Comparison of ENCODE assay signal across 23 cellular contexts in the genomic region with DNA sequence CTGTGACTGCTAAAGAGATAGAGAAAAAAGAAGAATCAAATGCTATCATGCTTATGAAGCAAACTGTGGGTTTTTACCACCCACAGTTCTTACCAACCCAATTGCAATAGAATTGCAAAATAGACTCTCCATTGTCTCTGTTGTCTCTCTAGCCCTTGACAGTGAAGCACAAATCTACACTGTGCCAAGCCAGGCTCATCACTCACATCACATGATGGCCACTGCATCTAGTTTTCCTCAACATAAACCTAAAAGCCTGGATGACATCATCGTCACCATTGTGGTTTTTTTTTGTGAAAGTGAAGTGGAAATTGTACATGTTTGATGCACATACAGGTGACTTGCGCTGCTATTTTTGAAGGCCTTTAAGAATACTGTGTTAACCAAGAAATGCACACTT. TPM values are rescaled to one million over a fixed set of nuclear protein-coding genes. Genes with fewer than 3 reads are reported as not detected.
A peak's percentile ranks its signal among the peaks of the same experiment; 100 is the strongest.
DNase-seq lines count a peak whose midpoint lies in the region; ATAC-seq, FAIRE-seq and TF ChIP-seq lines count a peak whose summit lies in the region.
"Had no signal": no experiment of that assay in that cellular context is flagged by ENCODE, and none has a peak within 500 bp of the region (broad histone marks: within the 10 kb centered on the region; RNA-seq: fewer than 3 reads in every experiment).

No MANE protein-coding gene starts in this region.

- 4% methylated on average over 2 of the region's 2 CpGs for WGBS in K562 (ENCODE audit: insufficient coverage, low coverage, missing lambda C conversion rate)
- no CpG with 5 or more reads among the region's 2 CpGs for WGBS in mesendoderm (ENCODE audit: extremely low coverage, insufficient coverage, low lambda C conversion rate)
- WGBS in mammary epithelial cell (ENCODE audit: low coverage, missing lambda C conversion rate): 96% methylated on average over 2 of the region's 2 CpGs

- H2BK120ac ChIP-seq in mesendoderm (ENCODE audit: low read depth, low read length): no peak overlapping the region

- CTCF ChIA-PET in K562 (lab: Yijun Ruan, JAX; ENCODE audit: low intra/inter-chr PET ratio): no interaction called here
- CTCF ChIA-PET in mammary epithelial cell (lab: Charles Lee; ENCODE audit: low non-redundant PET): no interaction called here

- H4K8ac ChIP-seq in mesendoderm (ENCODE audit: low read depth, low read length): no peak overlapping the region

- no peak overlapping the region for H4K5ac ChIP-seq in mesendoderm (ENCODE audit: low read length)

- TF ChIP-seq CTCF in K562 (IDR thresholded peaks at IDR 0.05 in 2 of 3, conservative IDR thresholded peaks at IDR 0.05 in 1 of 3; ENCODE audit: insufficient read depth in 2 of 3, low read depth in 1 of 3, low read length in 3 of 3) (no peak), left lung (IDR thresholded peaks at IDR 0.05) (no peak), mammary epithelial cell (conservative IDR thresholded peaks at IDR 0.05 in 1 of 2, IDR thresholded peaks at IDR 0.05 in 1 of 2; ENCODE audit: extremely low read depth in 1 of 2, insufficient read depth in 1 of 2, low read depth in 1 of 2, low read length in 2 of 2) (no peak)

- H3K4me3 ChIP-seq in K562 (no peak overlapping the region), mesendoderm (ENCODE audit: low read length) (no peak overlapping the region), left lung (no peak overlapping the region), mammary epithelial cell (replicated peaks in 1 of 3; ENCODE audit: insufficient read depth in 1 of 3, low read depth in 2 of 3, low read length in 3 of 3) (no peak overlapping the region)
- H3K4me3 ChIP-seq: colonic mucosa, esophagus squamous epithelium, MG63 had no signal

- ATAC-seq in K562 (no peak), left lung (no peak)
- ATAC-seq: left cardiac atrium, natural killer cell, right cardiac atrium had no signal

- no peak overlapping the region for H3K23ac ChIP-seq in mesendoderm (ENCODE audit: low read length)

- no peak overlapping the region for H3K18ac ChIP-seq in mesendoderm (ENCODE audit: low read length)

- dilution Hi-C loops in mammary epithelial cell (cut with HindIII; ENCODE audit: low sequenced_read_pairs): no loop called here

- peak; percentile 80 for DNase-seq in COLO829 (ENCODE audit: low spot score)
- peak; percentile 33 for DNase-seq in MV-4-11 (lab: John Stamatoyannopoulos, UW)
- no peak for DNase-seq in K562 (ENCODE audit: extremely low read depth in 1 of 4, low spot score in 3 of 4)
- peak; percentile 28 for DNase-seq in mesendoderm
- DNase-seq in left lung: no peak
- DNase-seq in mammary epithelial cell: no peak
- DNase-seq in activated T-cell treated with anti-CD3 and anti-CD28 coated beads for 4 hours: no peak
- DNase-seq: activated naive CD8-positive, alpha-beta T cell treated with anti-CD3 and anti-CD28 coated beads, Interleukin-2, amount 10 ng/mL, durations not matched to agents 7 days and 5 days; CD4-positive, CD25-positive, alpha-beta regulatory T cell; colonic mucosa; endodermal cell; esophagus squamous epithelium; left cardiac atrium; MG63; natural killer cell; NCI-H1436 treated with DMSO at 0.1 percent for 48 hours; NCI-H2171; NCI-H774; right cardiac atrium; stimulated activated CD4-positive, alpha-beta T cell treated with anti-CD3 and anti-CD28 coated beads, Interleukin-15, amount 100 ng/mL, for 24 hours; SW 1271 had no signal

- H2AK5ac ChIP-seq in mesendoderm (ENCODE audit: low read length): no peak overlapping the region

- no peak for TF ChIP-seq RAD21 in K562 (CRISPR knock-in tag; conservative IDR thresholded peaks at IDR 0.05 in 1 of 2, IDR thresholded peaks at IDR 0.05 in 1 of 2)

- H3K27ac ChIP-seq in K562 (ENCODE audit: extremely low read depth, low read depth, low read length) (no peak overlapping the region), mesendoderm (ENCODE audit: low read depth, low read length) (no peak overlapping the region), left lung (no peak overlapping the region), mammary epithelial cell (ENCODE audit: insufficient read depth, low read depth, low read length) (no peak overlapping the region)
- H3K27ac ChIP-seq: colonic mucosa, esophagus squamous epithelium had no signal

- H3K27me3 ChIP-seq in K562 (ENCODE audit: control insufficient read depth in 2 of 2, insufficient read depth in 2 of 2, low read length in 2 of 2) (no peaks in the 10 kb centered on the region), mesendoderm (ENCODE audit: insufficient read depth, low read length, poor library complexity) (no peaks in the 10 kb centered on the region), left lung (no peaks in the 10 kb centered on the region), mammary epithelial cell (ENCODE audit: insufficient read depth, low read length) (no peaks in the 10 kb centered on the region)
- H3K27me3 ChIP-seq: colonic mucosa, esophagus squamous epithelium, MG63 had no signal

- POLR2A ChIA-PET in K562 (lab: Yijun Ruan, JAX): no interaction called here

- FAIRE-seq in K562 (lab: Jason Lieb, UNC): no peak
- FAIRE-seq: GM18507, H54 had no signal

- no peaks in the 10 kb centered on the region for H4K20me1 ChIP-seq in K562 (replicated peaks; ENCODE audit: control insufficient read depth, insufficient read depth, low read length)
- H4K20me1 ChIP-seq in mammary epithelial cell (ENCODE audit: insufficient read depth, low read length): no peaks in the 10 kb centered on the region

- in situ Hi-C loops in K562 (cut with MboI) (no loop called here), mammary epithelial cell (cut with MboI; ENCODE audit: low sequenced_read_pairs in 2 of 2) (no loop called here)

- H3K79me1 ChIP-seq in mesendoderm (ENCODE audit: low read length): no peaks in the 10 kb centered on the region

- no peak overlapping the region for H3K4ac ChIP-seq in mesendoderm (ENCODE audit: low read depth, low read length)

- no peaks in the 10 kb centered on the region for H3K9me1 ChIP-seq in K562 (ENCODE audit: control insufficient read depth, insufficient read depth, low read length)

- H3K9ac ChIP-seq in K562 (ENCODE audit: insufficient read depth in 1 of 2, low read depth in 2 of 2, low read length in 2 of 2): no peak overlapping the region
- no peak overlapping the region for H3K9ac ChIP-seq in mesendoderm (ENCODE audit: low read length)
- H3K9ac ChIP-seq in mammary epithelial cell (ENCODE audit: insufficient read depth, low read length): no peak overlapping the region

- TF ChIP-seq EP300 in K562 (IDR thresholded peaks at IDR 0.05; ENCODE audit: low read length): no peak

- H3K36me3 ChIP-seq in K562 (ENCODE audit: control insufficient read depth, insufficient read depth, low read length) (no peaks in the 10 kb centered on the region), mesendoderm (ENCODE audit: control insufficient read depth, insufficient read depth, low read length) (no peaks in the 10 kb centered on the region), left lung (no peaks in the 10 kb centered on the region), mammary epithelial cell (ENCODE audit: insufficient read depth, low read length) (no peaks in the 10 kb centered on the region)
- H3K36me3 ChIP-seq: colonic mucosa, esophagus squamous epithelium, MG63 had no signal

- H2BK15ac ChIP-seq in mesendoderm (replicated peaks; ENCODE audit: low read depth): no peak overlapping the region

- H3K79me2 ChIP-seq in K562 (ENCODE audit: control insufficient read depth, insufficient read depth, low read length) (no peaks in the 10 kb centered on the region), mesendoderm (ENCODE audit: control insufficient read depth, insufficient read depth, low read length) (no peaks in the 10 kb centered on the region), mammary epithelial cell (ENCODE audit: insufficient read depth, low read length) (no peaks in the 10 kb centered on the region)

- no peak overlapping the region for H2AFZ ChIP-seq in K562 (ENCODE audit: low read depth, low read length)
- no peak overlapping the region for H2AFZ ChIP-seq in mammary epithelial cell (ENCODE audit: low read depth, low read length)

- no peak for TF ChIP-seq POLR2A in K562 (conservative IDR thresholded peaks at IDR 0.05)

- H3K9me3 ChIP-seq in K562 (replicated peaks; ENCODE audit: control insufficient read depth, insufficient read depth, low read depth, low read length) (no peaks in the 10 kb centered on the region), left lung (no peaks in the 10 kb centered on the region), mammary epithelial cell (replicated peaks; ENCODE audit: insufficient read depth, low read length) (no peaks in the 10 kb centered on the region)
- H3K9me3 ChIP-seq: colonic mucosa, esophagus squamous epithelium, MG63 had no signal

- no peak overlapping the region for H3K4me2 ChIP-seq in K562 (ENCODE audit: insufficient read depth, low read length)
- H3K4me2 ChIP-seq in mesendoderm (ENCODE audit: low read length): no peak overlapping the region
- no peak overlapping the region for H3K4me2 ChIP-seq in mammary epithelial cell (ENCODE audit: insufficient read depth, low read depth, low read length)

- BruUV-seq in K562 (replicated peaks; lab: Mats Ljungman, UMichigan) (no TSS peak), mammary epithelial cell (replicated peaks; lab: Mats Ljungman, UMichigan) (no TSS peak)

- no peaks in the 10 kb centered on the region for H3K4me1 ChIP-seq in K562 (replicated peaks in 1 of 2; ENCODE audit: control insufficient read depth in 2 of 2, insufficient read depth in 2 of 2, low read length in 2 of 2)
- H3K4me1 ChIP-seq in mesendoderm (ENCODE audit: control insufficient read depth, low read depth, low read length): no peaks in the 10 kb centered on the region
- H3K4me1 ChIP-seq in left lung: no peaks in the 10 kb centered on the region
- no peaks in the 10 kb centered on the region for H3K4me1 ChIP-seq in mammary epithelial cell (ENCODE audit: insufficient read depth, low read length)
- H3K4me1 ChIP-seq: colonic mucosa, esophagus squamous epithelium had no signal

- H2BK5ac ChIP-seq in mesendoderm (ENCODE audit: low read length): no peak overlapping the region

- H3K56ac ChIP-seq in mesendoderm (ENCODE audit: low read length): no peak overlapping the region

- intact Hi-C loops in K562 (cut with micrococcal nuclease) (no loop called here), left lung (cut with DNase I) (no loop called here), mammary epithelial cell (cut with micrococcal nuclease) (no loop called here)

RNA-seq across cellular contexts. Expression of gene KL, which starts 56.1 kb away (rescaled TPM):
- total RNA-seq in K562 (2011; cell fraction: chromatin; rRNA removed; ENCODE audit: low replicate concordance): not detected in 2 replicates
- not detected in 2 replicates for total RNA-seq in K562 (2011; cell fraction: nucleolus; rRNA removed)
- total RNA-seq in K562 (2011; cell fraction: nucleoplasm; rRNA removed): not detected in 2 replicates
- total RNA-seq in K562 (2014; rRNA removed) (not detected in 2 replicates), K562 (2014; rRNA removed; fragmentation: Illumina TruSeq; extraction: Trizol) (not detected in 2 replicates), K562 (2015; rRNA removed; fragmentation: Illumina TruSeq; extraction: Trizol) (not detected in 2 replicates), K562 (2021) (0.04 TPM in 1 of 2 replicates, not detected in the other), left lung (1 to 10 TPM; 2.8 to 5.7 TPM), mammary epithelial cell (not detected)
- polyA plus RNA-seq in K562 (2011; rRNA removed) (not detected in 2 replicates), K562 (2014; fragmentation: Illumina TruSeq; extraction: Trizol) (not detected in 2 replicates), K562 (2014; fragmentation: Nextera tagmentation; extraction: Ambion mirVana) (not detected), K562 (2014; rRNA removed) (not detected in 2 replicates), mammary epithelial cell (not detected)
- not detected in 2 replicates for polyA plus RNA-seq in K562 (2011; cell fraction: cytosol; rRNA removed)
- polyA plus RNA-seq in K562 (2011; cell fraction: nucleus; rRNA removed): not detected in 2 replicates
- 0.03 TPM in 1 of 2 replicates, not detected in the other for polyA plus RNA-seq in K562 (2012)
- polyA minus RNA-seq in K562 (2011; rRNA and poly(A)+ RNA removed): not detected in 2 replicates
- polyA minus RNA-seq in K562 (2011; cell fraction: cytosol; rRNA and poly(A)+ RNA removed): not detected in 2 replicates
- polyA minus RNA-seq in K562 (2011; cell fraction: nucleus; rRNA and poly(A)+ RNA removed): not detected in 2 replicates
- 0.08 TPM for polyA plus RNA-seq in mesendoderm (2013, experiment 1 of 2)
- polyA plus RNA-seq in mesendoderm (2013, experiment 2 of 2): 0.07 TPM
- polyA minus RNA-seq in mammary epithelial cell: not detected
- total RNA-seq: CD4-positive, CD25-positive, alpha-beta regulatory T cell; natural killer cell had no signal
- polyA plus RNA-seq: CD4-positive, CD25-positive, alpha-beta regulatory T cell had no signal

Comparison
In these comparisons a context has a peak if more than half of its experiments do, and no peak if none do; other contexts are left out.
1. DNase-seq: peak in COLO829 (single experiment), MV-4-11 (single experiment) and mesendoderm (single experiment); none in K562 (0 of 4), left lung (0 of 2), mammary epithelial cell (single experiment) and activated T-cell treated with anti-CD3 and anti-CD28 coated beads for 4 hours (single experiment).